In genomic region chr5:109412981-109413402, GRCh38 we compare ENCODE assay signal across 9 cellular contexts. TPM values are rescaled to one million over a fixed set of nuclear protein-coding genes. Genes with fewer than 3 reads are reported as not detected.
A peak's percentile ranks its signal among the peaks of the same experiment; 100 is the strongest.
DNase-seq lines count a peak whose midpoint lies in the region; ATAC-seq, FAIRE-seq and TF ChIP-seq lines count a peak whose summit lies in the region.
"Had no signal": no experiment of that assay in that cellular context is flagged by ENCODE, and none has a peak within 500 bp of the region (broad histone marks: within the 10 kb centered on the region; RNA-seq: fewer than 3 reads in every experiment).

No MANE protein-coding gene starts in this region.

- no peak overlapping the region for H3K9ac ChIP-seq in BLaER1
- H3K9ac ChIP-seq in Karpas-422 (ENCODE audit: low read length), result no peak overlapping the region
- H3K9ac ChIP-seq in H1 (replicated peaks in 1 of 4; ENCODE audit: extremely low read depth in 1 of 4, low read depth in 3 of 4, low read length in 3 of 4), result peak overlapping the region in 1 of 4 experiments; percentile 15; a peak in 3 of 7 replicates
- H3K9ac ChIP-seq in PC-3 (ENCODE audit: low read length), result no peak overlapping the region

- peaks cover 4% of the 10 kb centered on the region; the same call in 1 of the 2 replicates for H3K23me2 ChIP-seq in H1 (ENCODE audit: low read depth, low read length)

- no peak overlapping the region for H2AK5ac ChIP-seq in H1 (ENCODE audit: low read depth, low read length)

- no peak overlapping the region for H2BK5ac ChIP-seq in H1 (ENCODE audit: low read depth, low read length)

- H3K9me2 ChIP-seq in Karpas-422 (replicated peaks; ENCODE audit: insufficient read depth, low read length) (no peaks in the 10 kb centered on the region), PC-3 (replicated peaks; ENCODE audit: low read length) (no peaks in the 10 kb centered on the region)

- no peak overlapping the region for H2BK120ac ChIP-seq in H1 (replicated peaks; ENCODE audit: low read depth, low read length)

- no peaks in the 10 kb centered on the region for H3K27me3 Mint-ChIP-seq in WTC11 (ENCODE audit: low read depth)

- DNase-seq in Karpas-422 (no peak), H1 (ENCODE audit: low read depth in 1 of 2, low spot score in 2 of 2) (no peak), osteoblast (ENCODE audit: insufficient read length, low spot score, missing footprints) (peak; percentile 15), WTC11 (ENCODE audit: low spot score) (no peak), NCI-H82 (lab: John Stamatoyannopoulos, UW) (no peak), PC-3 (no peak)
- no peak for DNase-seq in activated naive CD4-positive, alpha-beta T cell treated with Interleukin-2 at 50 U/mL for 16 hours
- DNase-seq: CD4-positive, CD25-positive, alpha-beta regulatory T cell had no signal

- POLR2A ChIA-PET in H1 (lab: Charles Lee; ENCODE audit: partially characterized antibody), result interaction anchor here (0.9 to 1.4 kb wide), 3 partner anchors 9 to 665 kb away, joined by 3 to 4 read pairs (median 3); partner anchors contain the start of gene MAN2A1
- POLR2A ChIA-PET in WTC11 (lab: Charles Lee), result interaction anchor here (0.6 to 1.2 kb wide), 3 partner anchors 8 to 877 kb away, joined by 3 read pairs; no protein-coding TSS in a partner anchor
- POLR2A ChIA-PET in PC-3 (lab: Charles Lee; ENCODE audit: unreplicated experiment), result no interaction called here

- H3K4me3 Mint-ChIP-seq in WTC11, result no peak overlapping the region
- H3K4me3 Mint-ChIP-seq: CD4-positive, CD25-positive, alpha-beta regulatory T cell had no signal

- no TSS peak for BruUV-seq in PC-3 (replicated peaks; lab: Mats Ljungman, UMichigan)

- H3K27ac Mint-ChIP-seq in WTC11, result no peak overlapping the region

- H3K9me3 ChIP-seq in BLaER1 (peaks cover 26% of the 10 kb centered on the region), Karpas-422 (ENCODE audit: low read length) (no peaks in the 10 kb centered on the region), H1 (ENCODE audit: insufficient read depth in 2 of 2, low read depth in 1 of 2, low read length in 1 of 2) (peaks cover 2 to 4% of the 10 kb centered on the region in 2 experiments; a peak in 1 of 4 replicates), osteoblast (ENCODE audit: low read depth, low read length) (peaks cover 3% of the 10 kb centered on the region), PC-3 (ENCODE audit: low read length) (no peaks in the 10 kb centered on the region)

- peaks cover 30% of the 10 kb centered on the region for H3K4me1 ChIP-seq in BLaER1
- H3K4me1 ChIP-seq in Karpas-422 (ENCODE audit: low read length), result peaks cover 17% of the 10 kb centered on the region
- peaks cover 3 to 9% (median 6%) of the 10 kb centered on the region in 4 experiments; a peak in 6 of 7 replicates for H3K4me1 ChIP-seq in H1 (replicated peaks in 1 of 4; ENCODE audit: control insufficient read depth in 3 of 4, insufficient read depth in 4 of 4, low read length in 3 of 4)
- H3K4me1 ChIP-seq in osteoblast (ENCODE audit: insufficient read depth, low read length), result peaks cover 21% of the 10 kb centered on the region
- peaks cover 11% of the 10 kb centered on the region for H3K4me1 ChIP-seq in PC-3 (ENCODE audit: insufficient read depth, low read length)

- intact Hi-C loops in PC-3 (cut with micrococcal nuclease), result loop anchor here (10.0 kb wide), 1 partner anchor 1028 kb away; the partner anchor contains the start of gene FBXL17

- no peak overlapping the region for H4K91ac ChIP-seq in H1 (replicated peaks; ENCODE audit: insufficient read length, low read length)

- no peak overlapping the region for H3K18ac ChIP-seq in H1 (ENCODE audit: extremely low read depth, low read length)

- H2BK15ac ChIP-seq in H1 (ENCODE audit: low read length), result no peak overlapping the region

- H3K27me3 ChIP-seq in BLaER1 (no peaks in the 10 kb centered on the region), Karpas-422 (ENCODE audit: low read length) (no peaks in the 10 kb centered on the region), H1 (replicated peaks in 1 of 4; ENCODE audit: control insufficient read depth in 3 of 4, extremely low read depth in 1 of 4, insufficient read depth in 3 of 4, low read length in 3 of 4) (no peaks in the 10 kb centered on the region), osteoblast (ENCODE audit: insufficient read depth, low read length) (no peaks in the 10 kb centered on the region), PC-3 (ENCODE audit: low read length) (no peaks in the 10 kb centered on the region)

- H3K23ac ChIP-seq in H1 (ENCODE audit: insufficient read length), result no peak overlapping the region

- H2AFZ ChIP-seq in Karpas-422 (ENCODE audit: low read length) (peak overlapping the region; percentile 5; the same call in 1 of the 2 replicates), H1 (ENCODE audit: low read length) (peak overlapping the region; percentile 42; the same call in 1 of the 2 replicates), osteoblast (ENCODE audit: low read length) (peak overlapping the region; percentile 5), PC-3 (ENCODE audit: low read length) (no peak overlapping the region)

- H3K4ac ChIP-seq in H1 (replicated peaks; ENCODE audit: insufficient read length, low read depth, low read length), result no peak overlapping the region

- no peak overlapping the region for H4K5ac ChIP-seq in H1 (ENCODE audit: insufficient read length, low read depth, low read length)

- no peak overlapping the region for H3K4me3 ChIP-seq in BLaER1
- H3K4me3 ChIP-seq in Karpas-422 (ENCODE audit: low read length), result no peak overlapping the region
- H3K4me3 ChIP-seq in H1 (ENCODE audit: extremely low read depth in 1 of 4, insufficient read depth in 2 of 4, low read depth in 3 of 4, low read length in 4 of 4), result peak overlapping the region in 1 of 4 experiments; percentile 18; a peak in 2 of 8 replicates
- no peak overlapping the region for H3K4me3 ChIP-seq in osteoblast (ENCODE audit: insufficient read depth, low read length)
- no peak overlapping the region for H3K4me3 ChIP-seq in PC-3 (ENCODE audit: low read length)

- H3K9me3 Mint-ChIP-seq in WTC11, result peaks cover 21% of the 10 kb centered on the region

- FAIRE-seq in H1 (lab: Jason Lieb, UNC), result no peak

- H3K27ac ChIP-seq in BLaER1 (no peak overlapping the region), Karpas-422 (ENCODE audit: low read length) (no peak overlapping the region), H1 (ENCODE audit: low read depth, low read length) (peak overlapping the region; percentile 43; the same call in 1 of the 2 replicates), osteoblast (ENCODE audit: low read depth, low read length) (peak overlapping the region; percentile 11), PC-3 (ENCODE audit: low read length) (no peak overlapping the region)

- H2BK12ac ChIP-seq in H1 (ENCODE audit: low read depth, low read length), result peak overlapping the region; percentile 0; the same call in 1 of the 2 replicates

- peak overlapping the region; percentile 90 for H3K4me2 ChIP-seq in BLaER1
- no peak overlapping the region for H3K4me2 ChIP-seq in Karpas-422 (ENCODE audit: low read depth, low read length, poor library complexity, severe bottlenecking)
- no peak overlapping the region for H3K4me2 ChIP-seq in H1 (ENCODE audit: insufficient read depth in 1 of 2, low read depth in 2 of 2, low read length in 2 of 2)
- no peak overlapping the region for H3K4me2 ChIP-seq in osteoblast (ENCODE audit: insufficient read depth, low read length)
- H3K4me2 ChIP-seq in PC-3 (ENCODE audit: low read length), result no peak overlapping the region

- no peak overlapping the region for H3K56ac ChIP-seq in H1 (replicated peaks; ENCODE audit: insufficient read length, low read depth, low read length)

- CTCF ChIA-PET in H1 (lab: Charles Lee; ENCODE audit: partially characterized antibody) (interaction anchor here (0.9 to 1.2 kb wide), 2 partner anchors 10 to 12 kb away, joined by 3 read pairs; no protein-coding TSS in a partner anchor), WTC11 (lab: Charles Lee) (interaction anchor here (1.3 kb wide), 1 partner anchor 50 kb away, joined by 4 read pairs; no protein-coding TSS in a partner anchor), PC-3 (lab: Charles Lee) (no interaction called here)

- H4K8ac ChIP-seq in H1 (ENCODE audit: extremely low read depth, insufficient read depth, low read length), result no peak overlapping the region; the same call in 1 of the 2 replicates

- peaks cover 9% of the 10 kb centered on the region for H3K36me3 Mint-ChIP-seq in WTC11

- no peaks in the 10 kb centered on the region for H3K79me1 ChIP-seq in H1 (ENCODE audit: low read depth, low read length)

- H2BK20ac ChIP-seq in H1 (ENCODE audit: low read length), result no peak overlapping the region

- no peaks in the 10 kb centered on the region for H3F3A ChIP-seq in PC-3 (ENCODE audit: low read length, unreplicated experiment)

- no peak for TF ChIP-seq EP300 in H1 (IDR thresholded peaks at IDR 0.05; ENCODE audit: borderline replicate concordance in 1 of 2, low read depth in 2 of 2, low read length in 2 of 2)

- ATAC-seq in WTC11 (no peak), PC-3 (no peak)

- 75% methylated on average over 1 of the region's 1 CpG; no CpG with 5 or more reads in 1 of the 2 experiments for WGBS in H1 (ENCODE audit: extremely low coverage in 1 of 2, insufficient coverage in 1 of 2, insufficient read length in 1 of 2, insufficient replicate concordance in 2 of 2, low coverage in 1 of 2, low lambda C conversion rate in 2 of 2, missing lambda C conversion rate in 1 of 2), 2 experiments

- peaks cover 23% of the 10 kb centered on the region for H3K4me1 Mint-ChIP-seq in WTC11

- TF ChIP-seq POLR2A in H1 (IDR thresholded peaks at IDR 0.05; ENCODE audit: control extremely low read depth in 1 of 2, low read depth in 2 of 2, low read length in 2 of 2), result no peak

- H3K36me3 ChIP-seq in BLaER1 (no peaks in the 10 kb centered on the region), Karpas-422 (ENCODE audit: insufficient read depth, low read length) (no peaks in the 10 kb centered on the region), H1 (ENCODE audit: control insufficient read depth in 2 of 4, insufficient read depth in 4 of 4, low read length in 3 of 4) (no peaks in the 10 kb centered on the region), osteoblast (ENCODE audit: insufficient read depth, low read length) (no peaks in the 10 kb centered on the region), PC-3 (ENCODE audit: low read depth, low read length) (no peaks in the 10 kb centered on the region)

- H3K79me2 ChIP-seq in Karpas-422 (ENCODE audit: low read length) (peaks cover 10% of the 10 kb centered on the region), H1 (ENCODE audit: control insufficient read depth in 1 of 2, insufficient read depth in 2 of 2, low read length in 2 of 2) (peaks cover 0 to 10% of the 10 kb centered on the region in 2 experiments; a peak in 2 of 4 replicates), osteoblast (ENCODE audit: insufficient read depth, low read length) (peaks cover 16% of the 10 kb centered on the region), PC-3 (ENCODE audit: low read length) (peaks cover 13% of the 10 kb centered on the region)

- TF ChIP-seq CTCF in H1 (IDR thresholded peaks at IDR 0.05; ENCODE audit: control extremely low read depth in 1 of 3, insufficient read depth in 1 of 3, low read depth in 1 of 3, low read length in 3 of 3) (no peak), osteoblast (IDR thresholded peaks at IDR 0.05; ENCODE audit: extremely low read depth, low read depth, low read length) (no peak), WTC11 (IDR thresholded peaks at IDR 0.05) (no peak), PC-3 (conservative IDR thresholded peaks at IDR 0.05; ENCODE audit: low read depth, low read length) (no peak)

- TF ChIP-seq RAD21 in H1 (IDR thresholded peaks at IDR 0.05 in 1 of 2, conservative IDR thresholded peaks at IDR 0.05 in 1 of 2; ENCODE audit: low read depth in 2 of 2, low read length in 2 of 2), result no peak

- H3K14ac ChIP-seq in H1 (ENCODE audit: insufficient read length), result no peak overlapping the region

- peaks cover 16% of the 10 kb centered on the region for H4K20me1 ChIP-seq in BLaER1
- H4K20me1 ChIP-seq in Karpas-422 (ENCODE audit: insufficient read depth, low read depth, low read length), result no peaks in the 10 kb centered on the region
- H4K20me1 ChIP-seq in H1 (replicated peaks in 1 of 2; ENCODE audit: control insufficient read depth in 1 of 2, insufficient read depth in 2 of 2, low read length in 2 of 2), result peaks cover 0 to 2% of the 10 kb centered on the region in 2 experiments
- peaks cover 7% of the 10 kb centered on the region for H4K20me1 ChIP-seq in osteoblast (ENCODE audit: insufficient read depth, low read length)
- no peaks in the 10 kb centered on the region for H4K20me1 ChIP-seq in PC-3 (ENCODE audit: low read length)

RNA-seq across cellular contexts. Expression of gene PJA2, which starts 3.2 kb away (rescaled TPM):
- 29.8 and 50.1 TPM in 2 replicates for total RNA-seq in Karpas-422 (2014; rRNA removed; shearing (Covaris generic); ENCODE audit: low replicate concordance)
- 46.4 and 47.7 TPM in 2 replicates for total RNA-seq in H1 (2021; fragmentation: NEBNext Ultra II Directional; extraction: Animal tissue kit (Norgen Biotek cat#: 25700))
- 9.5 and 15.3 TPM in 2 replicates for polyA plus RNA-seq in H1 (2011; rRNA removed)
- 23.3 TPM for polyA plus RNA-seq in H1 (2011; cell fraction: cytosol; rRNA removed)
- polyA plus RNA-seq in H1 (2011; cell fraction: nucleus; rRNA removed), result 8.0 TPM
- polyA plus RNA-seq in H1 (2012, experiment 1 of 2), result 15.0 to 29.0 TPM (median 19.2 TPM) in 4 replicates
- polyA plus RNA-seq in H1 (2012, experiment 2 of 2), result 1.9 TPM
- 24.5 TPM for polyA plus RNA-seq in H1 (2013, experiment 1 of 2)
- 25.6 TPM for polyA plus RNA-seq in H1 (2013, experiment 2 of 2)
- polyA minus RNA-seq in H1 (2011; rRNA and poly(A)+ RNA removed), result 45.2 and 57.2 TPM in 2 replicates
- polyA minus RNA-seq in H1 (2011; cell fraction: cytosol; rRNA and poly(A)+ RNA removed), result 24.1 TPM
- 35.2 TPM for polyA minus RNA-seq in H1 (2011; cell fraction: nucleus; rRNA and poly(A)+ RNA removed)
- total RNA-seq in osteoblast (84.0 and 101 TPM in 2 replicates), WTC11 (2021) (46.8 to 51.5 TPM (median 48.7 TPM) in 3 replicates), PC-3 (2014; rRNA removed) (12.8 and 14.3 TPM in 2 replicates)

Comparison
In these comparisons a context has a peak if more than half of its experiments do, and no peak if none do; other contexts are left out.
1. H3K27ac ChIP-seq: peak in H1 (single experiment) and osteoblast (single experiment); none in BLaER1 (single experiment), Karpas-422 (single experiment) and PC-3 (single experiment).